In the genomic region with DNA sequence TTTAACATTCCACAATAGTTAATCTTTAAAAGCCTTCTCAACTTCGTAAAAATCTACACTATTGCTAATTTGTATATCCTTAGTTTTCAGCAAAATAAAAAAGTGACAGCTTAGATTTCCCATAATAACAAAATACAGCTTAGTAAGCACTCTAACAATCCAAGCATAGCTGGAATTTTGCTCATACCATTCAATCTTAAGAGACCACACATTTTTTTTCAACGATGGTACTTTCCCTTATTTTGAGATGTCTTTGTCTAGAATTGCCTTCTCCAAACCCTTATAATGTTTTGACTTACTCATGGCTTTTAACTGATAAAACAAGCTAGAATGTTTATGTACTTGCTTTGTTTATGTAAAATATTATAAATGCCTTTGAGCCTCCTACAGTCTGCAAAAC, we compare ENCODE assay signal across 17 cellular contexts.
DNase-seq lines count a peak whose midpoint lies in the region; ATAC-seq and TF ChIP-seq lines count a peak whose summit lies in the region.
"Had no signal": no experiment of that assay in that cellular context is flagged by ENCODE, and none has a peak within 500 bp of the region (broad histone marks: within the 10 kb centered on the region; RNA-seq: fewer than 3 reads in every experiment).

No MANE protein-coding gene starts in this region.

- DNase-seq in H4 (ENCODE audit: low spot score) (peak; percentile 6), astrocyte of the cerebellum (ENCODE audit: low read depth) (peak; percentile 48), hepatic stellate cell (ENCODE audit: low spot score) (peak; percentile 16), MM.1S (no peak), T-helper 17 cell (no peak), NCI-H345 treated with DMSO at 0.1 percent for 48 hours (lab: John Stamatoyannopoulos, UW; ENCODE audit: unreplicated experiment) (no peak)
- DNase-seq: activated CD4-positive, alpha-beta T cell treated with anti-CD3 and anti-CD28 coated beads for 1 hour; activated T-cell treated with anti-CD3 and anti-CD28 coated beads for 4 hours; NCI-H524; stimulated activated naive CD8-positive, alpha-beta T cell treated with anti-CD3 and anti-CD28 coated beads, Interleukin-15, Interleukin-2, amounts not matched to agents 100 U/mL and 50 U/mL, for 24 hours; T-helper 1 cell had no signal

- TF ChIP-seq CTCF in astrocyte of the cerebellum (IDR thresholded peaks at IDR 0.05; ENCODE audit: low read depth, low read length, missing control alignments) (no peak), MM.1S (IDR thresholded peaks at IDR 0.05; ENCODE audit: low read length) (no peak)

- no peaks in the 10 kb centered on the region for H3K9me2 ChIP-seq in MM.1S (replicated peaks; ENCODE audit: insufficient read depth, low read length)

- H3K36me3 ChIP-seq in ACC112 (ENCODE audit: insufficient read depth, low read length) (no peaks in the 10 kb centered on the region), MM.1S (replicated peaks; ENCODE audit: insufficient read depth, low read length) (no peaks in the 10 kb centered on the region)

- no peaks in the 10 kb centered on the region for H4K20me1 ChIP-seq in MM.1S (ENCODE audit: insufficient read depth, low read length)

- H3K4me2 ChIP-seq in MM.1S (ENCODE audit: low read depth, low read length), result no peak overlapping the region
- H3K4me2 ChIP-seq: A549, KMS-11 had no signal

- H3K4me1 Mint-ChIP-seq in T-helper 17 cell, result no peaks in the 10 kb centered on the region

- H3K27ac ChIP-seq in ACC112 (ENCODE audit: low read depth, low read length) (0 out of 2 replicates have a peak overlapping the region, but pooled peaks have one; percentile 4), MM.1S (ENCODE audit: low read length) (no peak overlapping the region)
- H3K27ac ChIP-seq: A549, epithelial cell of prostate, KMS-11 had no signal

- no peak for ATAC-seq in GM19395 (IDR thresholded peaks at IDR 0.05; ENCODE audit: unreplicated experiment)
- no peak for ATAC-seq in T-helper 17 cell
- ATAC-seq: A549; stimulated activated naive CD8-positive, alpha-beta T cell treated with anti-CD3 and anti-CD28 coated beads, Interleukin-15, Interleukin-2, amounts not matched to agents 100 U/mL and 50 U/mL, for 24 hours had no signal

- peaks cover 11% of the 10 kb centered on the region for H3K27me3 Mint-ChIP-seq in T-helper 17 cell
- H3K27me3 Mint-ChIP-seq: activated naive CD8-positive, alpha-beta T cell had no signal

- H3K27ac Mint-ChIP-seq in T-helper 17 cell, result no peak overlapping the region
- H3K27ac Mint-ChIP-seq: activated naive CD8-positive, alpha-beta T cell had no signal

- no peaks in the 10 kb centered on the region for H3F3A ChIP-seq in MM.1S (ENCODE audit: insufficient read depth, low read length)

- no peaks in the 10 kb centered on the region for H3K27me3 ChIP-seq in ACC112 (ENCODE audit: insufficient read depth, low read length)
- no peaks in the 10 kb centered on the region for H3K27me3 ChIP-seq in MM.1S (replicated peaks; ENCODE audit: insufficient read depth, low read length)

- H3K4me3 ChIP-seq in ACC112 (ENCODE audit: low read depth, low read length) (no peak overlapping the region; the same call in 1 of the 2 replicates), astrocyte of the cerebellum (ENCODE audit: low read depth, low read length) (no peak overlapping the region), MM.1S (ENCODE audit: low read length) (no peak overlapping the region)
- H3K4me3 ChIP-seq: A549 had no signal

- H3K9me3 ChIP-seq in MM.1S (replicated peaks; ENCODE audit: insufficient read depth, low read length) (no peaks in the 10 kb centered on the region), T-helper 17 cell (ENCODE audit: control insufficient read depth, low read length, poor library complexity, severe bottlenecking) (no peaks in the 10 kb centered on the region)
- H3K9me3 ChIP-seq: A549 had no signal

- H3K4me3 Mint-ChIP-seq in T-helper 17 cell, result no peak overlapping the region
- H3K4me3 Mint-ChIP-seq: activated naive CD8-positive, alpha-beta T cell had no signal

- H3K36me3 Mint-ChIP-seq in T-helper 17 cell (ENCODE audit: low read depth), result no peaks in the 10 kb centered on the region

- H2AFZ ChIP-seq in ACC112 (ENCODE audit: low read length, unreplicated experiment) (no peak overlapping the region), MM.1S (ENCODE audit: low read length) (no peak overlapping the region)

- peaks cover 17% of the 10 kb centered on the region for H3K4me1 ChIP-seq in ACC112 (ENCODE audit: control insufficient read depth, insufficient read depth, low read length, unreplicated experiment)
- peaks cover 12% of the 10 kb centered on the region for H3K4me1 ChIP-seq in MM.1S (ENCODE audit: low read length)
- H3K4me1 ChIP-seq: A549 had no signal

- in situ Hi-C loops in astrocyte of the cerebellum (cut with HindIII; ENCODE audit: low sequenced_read_pairs), result no loop called here

- no peak overlapping the region for H3K9ac ChIP-seq in MM.1S (ENCODE audit: low read length)
- H3K9ac ChIP-seq: KMS-11 had no signal

- H3K79me2 ChIP-seq in ACC112 (ENCODE audit: control insufficient read depth, insufficient read depth, low read length, unreplicated experiment), result no peaks in the 10 kb centered on the region
- H3K79me2 ChIP-seq in MM.1S (ENCODE audit: low read length), result peaks cover 7% of the 10 kb centered on the region; the same call in 1 of the 2 replicates

Comparison
In these comparisons a context has a peak if more than half of its experiments do, and no peak if none do; other contexts are left out.
1. DNase-seq: peak in H4 (single experiment), astrocyte of the cerebellum (single experiment) and hepatic stellate cell (single experiment); none in MM.1S (single experiment), T-helper 17 cell (0 of 3) and NCI-H345 treated with DMSO at 0.1 percent for 48 hours (single experiment).